18 cellular contexts compared by ENCODE assay signal in genomic region chr1:107588321-107588720, GRCh38.
DNase-seq lines count a peak whose midpoint lies in the region; ATAC-seq and TF ChIP-seq lines count a peak whose summit lies in the region.
"Had no signal": no experiment of that assay in that cellular context is flagged by ENCODE, and none has a peak within 500 bp of the region (broad histone marks: within the 10 kb centered on the region; RNA-seq: fewer than 3 reads in every experiment).

No MANE protein-coding gene starts in this region.

- no peak for DNase-seq in natural killer cell treated with Interleukin-12 subunit alpha and Interleukin-12 subunit beta and Interleukin-15 and Interleukin-18, amount 100 ng/mL, for 72 hours (ENCODE audit: low spot score)
- DNase-seq in natural killer cell (no peak), inferior parietal cortex (ENCODE audit: extremely low spot score) (peak; percentile 18), MM.1S (no peak), foreskin fibroblast (no peak)
- DNase-seq in stimulated activated effector memory CD8-positive, alpha-beta T cell treated with anti-CD3 and anti-CD28 coated beads, Interleukin-12 subunit alpha, Interleukin-12 subunit beta, amount 100 ng/mL, for 72 hours (ENCODE audit: low spot score in 2 of 2), result no peak
- no peak for DNase-seq in activated naive CD4-positive, alpha-beta T cell treated with Interleukin-2 at 50 U/mL for 16 hours
- DNase-seq: 8988T; ACHN; Caco-2; Calu3; CD4-positive, alpha-beta T cell; CD8-positive, alpha-beta T cell; DMS79 treated with DMSO at 0.1 percent for 48 hours; GF-D8 had no signal

- TF ChIP-seq CTCF in natural killer cell (IDR thresholded peaks at IDR 0.05), result no peak
- no peak for TF ChIP-seq CTCF in MM.1S (IDR thresholded peaks at IDR 0.05; ENCODE audit: low read length)
- no peak for TF ChIP-seq CTCF in foreskin fibroblast (IDR thresholded peaks at IDR 0.05; ENCODE audit: low read depth, low read length)

- no peak overlapping the region for H3K9ac ChIP-seq in MM.1S (ENCODE audit: low read length)
- H3K9ac ChIP-seq: BLaER1 treated with 17β-estradiol and CSF1 and Interleukin-3, amounts not matched to agents 10 nM and 100 nM had no signal

- ATAC-seq in natural killer cell treated with Interleukin-12 subunit alpha and Interleukin-12 subunit beta and Interleukin-15 and Interleukin-18, amount 100 ng/mL, for 72 hours, result peak; percentile 57 to 66
- ATAC-seq in natural killer cell, result no peak
- ATAC-seq in stimulated activated effector memory CD8-positive, alpha-beta T cell treated with anti-CD3 and anti-CD28 coated beads, Interleukin-12 subunit alpha, Interleukin-12 subunit beta, amount 100 ng/mL, for 72 hours, result peak; percentile 73
- ATAC-seq: CD8-positive, alpha-beta T cell had no signal

- H3K9me2 ChIP-seq in MM.1S (replicated peaks; ENCODE audit: insufficient read depth, low read length), result no peaks in the 10 kb centered on the region

- H3K9me3 ChIP-seq in MM.1S (replicated peaks; ENCODE audit: insufficient read depth, low read length), result no peaks in the 10 kb centered on the region
- H3K9me3 ChIP-seq: Caco-2 had no signal

- no peak overlapping the region for H3K4me2 ChIP-seq in MM.1S (ENCODE audit: low read depth, low read length)
- H3K4me2 ChIP-seq: BLaER1 treated with 17β-estradiol and CSF1 and Interleukin-3, amounts not matched to agents 10 nM and 100 nM had no signal

- H3K27ac Mint-ChIP-seq in natural killer cell treated with Interleukin-12 subunit alpha and Interleukin-12 subunit beta and Interleukin-15 and Interleukin-18, amount 100 ng/mL, for 72 hours, result no peak overlapping the region
- H3K27ac Mint-ChIP-seq in natural killer cell, result no peak overlapping the region
- H3K27ac Mint-ChIP-seq in stimulated activated effector memory CD8-positive, alpha-beta T cell treated with anti-CD3 and anti-CD28 coated beads, Interleukin-12 subunit alpha, Interleukin-12 subunit beta, amount 100 ng/mL, for 72 hours, result no peak overlapping the region
- H3K27ac Mint-ChIP-seq: B cell; CD4-positive, alpha-beta T cell; CD8-positive, alpha-beta T cell had no signal

- peaks cover 5% of the 10 kb centered on the region for H3K36me3 Mint-ChIP-seq in natural killer cell treated with Interleukin-12 subunit alpha and Interleukin-12 subunit beta and Interleukin-15 and Interleukin-18, amount 100 ng/mL, for 72 hours
- no peaks in the 10 kb centered on the region for H3K36me3 Mint-ChIP-seq in natural killer cell
- peaks cover under 1% of the 10 kb centered on the region for H3K36me3 Mint-ChIP-seq in stimulated activated effector memory CD8-positive, alpha-beta T cell treated with anti-CD3 and anti-CD28 coated beads, Interleukin-12 subunit alpha, Interleukin-12 subunit beta, amount 100 ng/mL, for 72 hours

- H3K4me1 ChIP-seq in MM.1S (ENCODE audit: low read length), result peaks cover 14% of the 10 kb centered on the region
- H3K4me1 ChIP-seq: Caco-2 had no signal

- H3K4me1 Mint-ChIP-seq in natural killer cell treated with Interleukin-12 subunit alpha and Interleukin-12 subunit beta and Interleukin-15 and Interleukin-18, amount 100 ng/mL, for 72 hours (ENCODE audit: low read depth in 2 of 2), result peaks cover 11% of the 10 kb centered on the region in 2 donors
- peaks cover 12 to 17% of the 10 kb centered on the region in 2 donors for H3K4me1 Mint-ChIP-seq in natural killer cell
- H3K4me1 Mint-ChIP-seq in stimulated activated effector memory CD8-positive, alpha-beta T cell treated with anti-CD3 and anti-CD28 coated beads, Interleukin-12 subunit alpha, Interleukin-12 subunit beta, amount 100 ng/mL, for 72 hours, result no peaks in the 10 kb centered on the region

- H4K20me1 ChIP-seq in MM.1S (ENCODE audit: insufficient read depth, low read length), result no peaks in the 10 kb centered on the region
- H4K20me1 ChIP-seq: BLaER1 treated with 17β-estradiol and CSF1 and Interleukin-3, amounts not matched to agents 10 nM and 100 nM had no signal

- intact Hi-C loops in natural killer cell (cut with micrococcal nuclease), result no loop called here

- H3K27ac ChIP-seq in MM.1S (ENCODE audit: low read length), result no peak overlapping the region
- H3K27ac ChIP-seq: BLaER1 treated with 17β-estradiol and CSF1 and Interleukin-3, amounts not matched to agents 10 nM and 100 nM; C4-2B had no signal

- H3K4me3 ChIP-seq in MM.1S (ENCODE audit: low read length) (no peak overlapping the region), foreskin fibroblast (ENCODE audit: low read depth in 1 of 2, low read length in 2 of 2) (no peak overlapping the region)
- H3K4me3 ChIP-seq: BLaER1 treated with 17β-estradiol and CSF1 and Interleukin-3, amounts not matched to agents 10 nM and 100 nM had no signal

- H3K4me3 Mint-ChIP-seq in natural killer cell treated with Interleukin-12 subunit alpha and Interleukin-12 subunit beta and Interleukin-15 and Interleukin-18, amount 100 ng/mL, for 72 hours, result no peak overlapping the region
- H3K4me3 Mint-ChIP-seq in natural killer cell, result no peak overlapping the region
- H3K4me3 Mint-ChIP-seq in stimulated activated effector memory CD8-positive, alpha-beta T cell treated with anti-CD3 and anti-CD28 coated beads, Interleukin-12 subunit alpha, Interleukin-12 subunit beta, amount 100 ng/mL, for 72 hours, result no peak overlapping the region
- H3K4me3 Mint-ChIP-seq: B cell; CD4-positive, alpha-beta T cell; CD8-positive, alpha-beta T cell had no signal

- peaks cover under 1% of the 10 kb centered on the region; the same call in 1 of the 2 replicates for H3F3A ChIP-seq in MM.1S (ENCODE audit: insufficient read depth, low read length)

- H3K9me3 Mint-ChIP-seq in natural killer cell treated with Interleukin-12 subunit alpha and Interleukin-12 subunit beta and Interleukin-15 and Interleukin-18, amount 100 ng/mL, for 72 hours, result no peaks in the 10 kb centered on the region
- no peaks in the 10 kb centered on the region for H3K9me3 Mint-ChIP-seq in natural killer cell
- no peaks in the 10 kb centered on the region for H3K9me3 Mint-ChIP-seq in stimulated activated effector memory CD8-positive, alpha-beta T cell treated with anti-CD3 and anti-CD28 coated beads, Interleukin-12 subunit alpha, Interleukin-12 subunit beta, amount 100 ng/mL, for 72 hours
- H3K9me3 Mint-ChIP-seq: CD4-positive, alpha-beta T cell; CD8-positive, alpha-beta T cell had no signal

- no peaks in the 10 kb centered on the region for H3K27me3 ChIP-seq in MM.1S (replicated peaks; ENCODE audit: insufficient read depth, low read length)
- H3K27me3 ChIP-seq: BLaER1 treated with 17β-estradiol and CSF1 and Interleukin-3, amounts not matched to agents 10 nM and 100 nM had no signal

- no peaks in the 10 kb centered on the region for H3K27me3 Mint-ChIP-seq in natural killer cell treated with Interleukin-12 subunit alpha and Interleukin-12 subunit beta and Interleukin-15 and Interleukin-18, amount 100 ng/mL, for 72 hours
- no peaks in the 10 kb centered on the region for H3K27me3 Mint-ChIP-seq in natural killer cell (ENCODE audit: low read depth in 2 of 2)
- H3K27me3 Mint-ChIP-seq: B cell; CD4-positive, alpha-beta T cell had no signal

- no peak overlapping the region for H2AFZ ChIP-seq in MM.1S (ENCODE audit: low read length)

- H3K79me2 ChIP-seq in MM.1S (ENCODE audit: low read length), result no peaks in the 10 kb centered on the region

- no peaks in the 10 kb centered on the region for H3K36me3 ChIP-seq in MM.1S (replicated peaks; ENCODE audit: insufficient read depth, low read length)

Comparison
In these comparisons a context has a peak if more than half of its experiments do, and no peak if none do; other contexts are left out.
1. ATAC-seq: peak in natural killer cell treated with Interleukin-12 subunit alpha and Interleukin-12 subunit beta and Interleukin-15 and Interleukin-18, amount 100 ng/mL, for 72 hours (2 of 2) and stimulated activated effector memory CD8-positive, alpha-beta T cell treated with anti-CD3 and anti-CD28 coated beads, Interleukin-12 subunit alpha, Interleukin-12 subunit beta, amount 100 ng/mL, for 72 hours (single experiment); none in natural killer cell (0 of 3).